In the genomic region with DNA sequence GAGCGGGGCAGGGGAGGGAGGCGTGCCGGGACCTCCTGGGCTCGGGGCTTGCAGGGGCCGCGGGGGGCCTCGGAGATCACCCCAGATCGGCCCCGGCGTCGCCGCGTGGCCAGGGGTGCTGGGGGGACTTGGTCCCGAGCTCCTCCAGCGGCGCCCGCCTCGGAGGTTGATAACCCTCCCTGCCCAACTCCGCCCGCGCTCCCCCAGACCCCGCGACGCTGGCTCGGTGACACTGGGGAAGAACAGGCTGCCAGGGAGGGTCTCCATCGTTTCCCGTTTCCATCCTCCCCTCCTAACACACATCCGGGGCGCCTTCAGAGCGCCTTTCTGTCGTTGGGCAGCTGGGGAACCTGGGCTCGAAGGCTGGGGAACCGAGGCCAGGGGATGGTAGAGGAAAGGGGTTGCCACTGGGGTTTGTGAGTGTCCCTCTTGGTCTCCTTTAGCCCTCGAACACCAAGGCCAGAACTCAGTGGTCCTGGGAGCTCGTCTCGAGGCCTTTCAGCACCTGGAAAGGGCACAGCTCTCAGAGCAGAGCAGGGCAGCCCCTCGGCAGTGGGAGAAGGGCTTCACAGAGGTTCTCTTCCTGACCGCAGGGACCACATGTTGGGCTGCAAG, we compare ENCODE assay signal across 8 cellular contexts. TPM values are rescaled to one million over a fixed set of nuclear protein-coding genes. Genes with fewer than 3 reads are reported as not detected.
DNase-seq lines count a peak whose midpoint lies in the region; ATAC-seq, FAIRE-seq and TF ChIP-seq lines count a peak whose summit lies in the region.

No MANE protein-coding gene starts in this region.

- ATAC-seq in GM19043 (IDR thresholded peaks at IDR 0.05; ENCODE audit: low read depth, unreplicated experiment) (peak; percentile 19), HG03175 (IDR thresholded peaks at IDR 0.05; ENCODE audit: unreplicated experiment) (peak; percentile 26)

- H4K20me1 ChIP-seq in keratinocyte (ENCODE audit: control insufficient read depth, extremely low read depth, insufficient read depth, low read length): no peaks in the 10 kb centered on the region

- no peak for TF ChIP-seq EP300 in stomach (IDR thresholded peaks at IDR 0.05)

- in situ Hi-C loops in astrocyte of the cerebellum (cut with HindIII; ENCODE audit: low sequenced_read_pairs): no loop called here

- intact Hi-C loops in stomach (cut with DNase I; ENCODE audit: low total_unique reads): no loop called here

- H3K4me3 ChIP-seq in AG10803 (ENCODE audit: low read length): peak overlapping the region; percentile 75
- peak overlapping the region; percentile 57 for H3K4me3 ChIP-seq in astrocyte of the cerebellum (ENCODE audit: low read depth, low read length)
- peak overlapping the region; percentile 54 to 82 (median 71) for H3K4me3 ChIP-seq in keratinocyte (ENCODE audit: control insufficient read depth in 2 of 3, extremely low read depth in 1 of 3, insufficient read depth in 2 of 3, low read depth in 1 of 3, low read length in 3 of 3)
- peak overlapping the region; percentile 58 to 66 (median 60) for H3K4me3 ChIP-seq in stomach

- H3K36me3 ChIP-seq in keratinocyte (ENCODE audit: control insufficient read depth in 2 of 2, extremely low read depth in 1 of 2, insufficient read depth in 2 of 2, low read length in 2 of 2) (no peaks in the 10 kb centered on the region), stomach (no peaks in the 10 kb centered on the region)

- WGBS in stomach, 5 donors: 6 to 41% (median 9%) methylated on average over 5 to 38 of the region's 38 CpGs

- no peak for FAIRE-seq in keratinocyte (lab: Jason Lieb, UNC)

- DNase-seq in AG10803 (ENCODE audit: low read depth): no peak
- DNase-seq in astrocyte of the cerebellum (ENCODE audit: low read depth): no peak
- no peak for DNase-seq in keratinocyte (ENCODE audit: low read depth, low spot score)
- DNase-seq in stomach: peak; percentile 24
- DNase-seq in DMS 273 treated with DMSO at 0.1 percent for 48 hours (lab: John Stamatoyannopoulos, UW): no peak
- DNase-seq in OCI-M2 (lab: John Stamatoyannopoulos, UW; ENCODE audit: unreplicated experiment): no peak

- H3K9ac ChIP-seq in keratinocyte (ENCODE audit: control insufficient read depth, extremely low read depth, insufficient read depth, low read length): peak overlapping the region; percentile 77

- H3K27me3 ChIP-seq in keratinocyte (ENCODE audit: control insufficient read depth, extremely low read depth, insufficient read depth, low read length) (no peaks in the 10 kb centered on the region), stomach (peaks cover 0 to 14% (median 3%) of the 10 kb centered on the region in 3 donors)

- H3K4me2 ChIP-seq in keratinocyte (ENCODE audit: control insufficient read depth, extremely low read depth, insufficient read depth, low read depth, low read length): peak overlapping the region; percentile 88

- peaks cover 10% of the 10 kb centered on the region for H3K4me1 ChIP-seq in keratinocyte (ENCODE audit: control insufficient read depth, extremely low read depth, insufficient read depth, low read length)
- H3K4me1 ChIP-seq in stomach: peaks cover 0 to 17% (median 14%) of the 10 kb centered on the region in 4 donors

- H3K79me2 ChIP-seq in keratinocyte (ENCODE audit: control insufficient read depth, insufficient read depth, low read length): peaks cover 2% of the 10 kb centered on the region

- no peaks in the 10 kb centered on the region for H3K9me3 ChIP-seq in keratinocyte (ENCODE audit: control insufficient read depth, low read depth, low read length)
- no peaks in the 10 kb centered on the region for H3K9me3 ChIP-seq in stomach

- H3K27ac ChIP-seq in keratinocyte (ENCODE audit: control insufficient read depth, insufficient read depth, low read length) (peak overlapping the region; percentile 58), stomach (peak overlapping the region; percentile 53 to 83 (median 75))

- TF ChIP-seq CTCF in AG10803 (conservative IDR thresholded peaks at IDR 0.05; ENCODE audit: low read length) (no peak), astrocyte of the cerebellum (IDR thresholded peaks at IDR 0.05; ENCODE audit: low read depth, low read length, missing control alignments) (no peak), keratinocyte (optimal IDR thresholded peaks at IDR 0.05 in 1 of 3, IDR thresholded peaks at IDR 0.05 in 1 of 3, conservative IDR thresholded peaks at IDR 0.05 in 1 of 3; ENCODE audit: extremely low read depth in 1 of 3, insufficient read depth in 2 of 3, low read length in 3 of 3) (no peak), stomach (IDR thresholded peaks at IDR 0.05) (no peak)

- no peak for TF ChIP-seq POLR2A in stomach (IDR thresholded peaks at IDR 0.05)

- dilution Hi-C loops in keratinocyte (cut with MboI; ENCODE audit: extremely low pct_ligation_motif_present, low sequenced_read_pairs): no loop called here

- H2AFZ ChIP-seq in keratinocyte (ENCODE audit: control insufficient read depth, low read length): peak overlapping the region; percentile 85

- H3K9me1 ChIP-seq in keratinocyte (ENCODE audit: control insufficient read depth, extremely low read depth, insufficient read depth, low read length): no peaks in the 10 kb centered on the region

RNA-seq across cellular contexts. Expression of gene SLC37A2, which starts 0.4 kb away (rescaled TPM):
- polyA plus RNA-seq in keratinocyte (21.0 to 23.4 TPM (median 21.7 TPM) in 3 replicates), stomach (1 to 10 TPM; 2.1 to 4.9 (median 2.6) TPM)
- polyA plus RNA-seq in keratinocyte (2011; ENCODE audit: low read depth): 23.5 TPM
- 10.6 and 12.1 TPM in 2 replicates for polyA plus RNA-seq in keratinocyte (2011; cell fraction: cytosol; rRNA removed)
- polyA plus RNA-seq in keratinocyte (2011; cell fraction: nucleus; rRNA removed): 29.3 and 30.3 TPM in 2 replicates
- 20.7 and 50.5 TPM in 2 replicates for polyA plus RNA-seq in keratinocyte (2012; ENCODE audit: low replicate concordance)
- polyA minus RNA-seq in keratinocyte: 27.3 to 36.0 TPM (median 30.6 TPM) in 3 replicates
- 17.3 TPM for polyA minus RNA-seq in keratinocyte (2011; cell fraction: cytosol; rRNA and poly(A)+ RNA removed)
- 27.3 and 31.5 TPM in 2 replicates for polyA minus RNA-seq in keratinocyte (2011; cell fraction: nucleus; rRNA and poly(A)+ RNA removed)
- 1 to 10 TPM in 2 of 5 donors, under 1 TPM in 1, not detected in 2; 0.87 to 5.3 (median 3.9) TPM for total RNA-seq in stomach

RNA-seq across cellular contexts. Expression of gene TMEM218, which starts 47.9 kb away (rescaled TPM):
- 21.0 to 35.9 TPM (median 34.2 TPM) in 3 replicates for polyA plus RNA-seq in keratinocyte
- polyA plus RNA-seq in keratinocyte (2011; ENCODE audit: low read depth): 2.5 TPM
- polyA plus RNA-seq in keratinocyte (2011; cell fraction: cytosol; rRNA removed): 25.2 and 37.1 TPM in 2 replicates
- polyA plus RNA-seq in keratinocyte (2011; cell fraction: nucleus; rRNA removed): 33.4 and 33.7 TPM in 2 replicates
- 16.1 and 19.3 TPM in 2 replicates for polyA plus RNA-seq in keratinocyte (2012; ENCODE audit: low replicate concordance)
- 8.3 to 15.7 TPM (median 8.7 TPM) in 3 replicates for polyA minus RNA-seq in keratinocyte
- polyA minus RNA-seq in keratinocyte (2011; cell fraction: cytosol; rRNA and poly(A)+ RNA removed): 6.7 TPM
- polyA minus RNA-seq in keratinocyte (2011; cell fraction: nucleus; rRNA and poly(A)+ RNA removed): 6.2 and 8.6 TPM in 2 replicates
- total RNA-seq in stomach: 10 to 100 TPM in 2 of 5 donors, 1 to 10 TPM in 2, under 1 TPM in 1; 0.87 to 16.2 (median 8.0) TPM
- 10 to 100 TPM; 16.1 to 21.1 (median 19.2) TPM for polyA plus RNA-seq in stomach
